Comparison of ENCODE assay signal across 1 cellular context in the genomic region with DNA sequence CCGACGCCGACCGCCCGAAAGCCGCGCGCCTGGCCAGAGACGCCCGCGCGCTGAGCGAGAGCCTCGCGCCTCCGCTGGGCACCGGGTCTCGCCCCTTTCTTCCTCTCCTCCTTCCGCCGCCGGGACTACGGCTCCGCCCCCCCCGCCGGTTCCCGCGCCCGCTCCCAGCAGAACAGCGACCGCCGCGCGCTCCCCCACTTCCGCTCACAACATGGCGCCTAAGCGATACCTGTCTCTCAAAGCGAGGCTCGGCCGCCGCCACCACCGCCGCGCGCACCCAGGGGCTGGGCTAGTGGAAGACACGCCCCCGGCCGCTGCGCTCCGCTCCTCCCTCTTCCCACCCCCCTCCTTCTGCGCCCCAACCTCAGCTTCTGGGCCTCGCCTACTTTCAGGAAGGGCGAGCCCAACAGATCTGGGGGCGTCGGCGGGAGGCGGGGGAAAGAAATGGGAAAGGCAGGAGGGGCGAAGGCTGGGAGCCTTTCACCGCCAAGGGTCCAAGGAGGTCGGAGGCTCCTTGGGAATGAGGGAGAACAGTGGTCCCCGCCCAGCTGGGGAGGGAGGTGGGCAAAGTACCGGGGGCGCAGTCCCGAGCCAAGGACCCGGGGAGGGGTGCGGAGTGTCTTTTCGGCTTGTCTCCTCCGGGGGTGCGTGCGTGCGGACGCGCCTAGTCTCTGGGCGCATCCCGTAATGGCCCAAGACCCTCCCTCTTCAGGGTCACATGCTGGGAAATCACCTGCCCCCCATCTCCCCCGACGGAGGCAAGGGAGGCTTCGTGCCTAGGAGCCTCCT.
TF ChIP-seq lines count a peak whose summit lies in the region.

A gene (minus strand): TSS at position 100 of the 789 bp plus-strand sequence. CDS start 277 bp downstream, outside the sequence.

TF ChIP-seq in K562, 482 proteins besides CTCF, POLR2A, EP300 and RAD21 (continued from another document):
- TF ChIP-seq, protein P1, sequence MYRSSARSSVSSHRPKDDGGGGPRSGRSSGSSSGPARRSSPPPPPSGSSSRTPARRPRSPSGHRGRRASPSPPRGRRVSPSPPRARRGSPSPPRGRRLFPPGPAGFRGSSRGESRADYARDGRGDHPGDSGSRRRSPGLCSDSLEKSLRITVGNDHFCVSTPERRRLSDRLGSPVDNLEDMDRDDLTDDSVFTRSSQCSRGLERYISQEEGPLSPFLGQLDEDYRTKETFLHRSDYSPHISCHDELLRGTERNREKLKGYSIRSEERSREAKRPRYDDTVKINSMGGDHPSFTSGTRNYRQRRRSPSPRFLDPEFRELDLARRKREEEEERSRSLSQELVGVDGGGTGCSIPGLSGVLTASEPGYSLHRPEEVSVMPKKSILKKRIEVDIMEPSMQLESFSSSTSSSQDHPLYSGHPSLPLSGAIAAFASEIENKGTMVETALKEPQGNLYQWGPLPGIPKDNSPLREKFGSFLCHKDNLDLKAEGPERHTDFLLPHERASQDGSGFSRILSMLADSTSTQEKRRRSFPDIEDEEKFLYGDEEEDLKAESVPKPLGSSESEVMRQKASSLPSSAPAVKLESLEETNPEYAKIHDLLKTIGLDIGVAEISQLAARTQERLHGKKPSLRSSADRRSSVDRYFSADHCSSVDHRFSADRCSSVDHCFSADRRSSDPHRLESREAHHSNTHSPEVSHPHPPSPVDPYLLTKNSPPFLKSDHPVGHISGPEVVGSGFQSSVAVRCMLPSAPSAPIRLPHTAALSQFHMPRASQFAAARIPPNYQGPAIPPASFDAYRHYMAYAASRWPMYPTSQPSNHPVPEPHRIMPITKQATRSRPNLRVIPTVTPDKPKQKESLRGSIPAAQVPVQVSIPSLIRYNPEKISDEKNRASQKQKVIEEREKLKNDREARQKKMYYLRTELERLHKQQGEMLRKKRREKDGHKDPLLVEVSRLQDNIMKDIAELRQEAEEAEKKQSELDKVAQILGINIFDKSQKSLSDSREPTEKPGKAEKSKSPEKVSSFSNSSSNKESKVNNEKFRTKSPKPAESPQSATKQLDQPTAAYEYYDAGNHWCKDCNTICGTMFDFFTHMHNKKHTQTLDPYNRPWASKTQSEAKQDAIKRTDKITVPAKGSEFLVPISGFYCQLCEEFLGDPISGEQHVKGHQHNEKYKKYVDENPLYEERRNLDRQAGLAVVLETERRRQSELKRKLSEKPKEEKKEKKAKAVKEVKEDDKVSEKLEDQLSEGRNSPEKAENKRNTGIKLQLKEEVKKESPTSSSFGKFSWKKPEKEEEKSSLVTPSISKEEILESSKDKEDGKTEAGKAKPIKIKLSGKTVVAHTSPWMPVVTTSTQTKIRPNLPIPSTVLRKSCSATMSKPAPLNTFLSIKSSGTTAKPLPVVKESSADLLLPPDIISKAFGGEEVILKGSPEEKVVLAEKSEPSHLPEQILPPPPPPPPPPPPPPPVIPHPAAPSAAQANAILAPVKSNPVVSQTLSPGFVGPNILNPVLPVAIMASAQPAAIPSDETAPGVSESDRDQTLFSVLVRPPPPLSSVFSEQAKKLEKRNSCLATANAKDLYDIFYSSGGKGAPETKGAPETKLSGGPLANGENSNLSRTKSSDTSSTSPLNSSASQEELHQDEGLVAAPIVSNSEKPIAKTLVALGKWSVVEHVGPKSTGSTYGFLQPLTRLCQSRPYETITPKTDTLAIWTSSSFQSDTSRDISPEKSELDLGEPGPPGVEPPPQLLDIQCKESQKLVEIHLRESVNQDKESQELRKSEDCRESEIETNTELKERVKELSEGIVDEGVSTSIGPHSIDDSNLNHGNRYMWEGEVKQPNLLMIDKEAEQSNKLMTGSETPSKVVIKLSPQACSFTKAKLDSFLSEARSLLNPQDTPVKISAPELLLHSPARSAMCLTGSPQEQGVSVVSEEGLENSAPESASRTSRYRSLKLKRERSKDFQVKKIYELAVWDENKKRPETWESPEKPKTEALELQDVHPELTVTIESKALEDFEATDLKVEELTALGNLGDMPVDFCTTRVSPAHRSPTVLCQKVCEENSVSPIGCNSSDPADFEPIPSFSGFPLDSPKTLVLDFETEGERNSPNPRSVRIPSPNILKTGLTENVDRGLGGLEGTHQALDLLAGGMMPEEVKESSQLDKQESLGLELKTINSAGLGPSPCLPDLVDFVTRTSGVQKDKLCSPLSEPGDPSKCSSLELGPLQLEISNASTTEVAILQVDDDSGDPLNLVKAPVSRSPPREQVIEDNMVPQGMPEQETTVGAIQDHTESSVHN (IDR thresholded peaks at IDR 0.05; ENCODE audit: borderline replicate concordance in 1 of 2, low read depth in 1 of 2) = no peak
- TF ChIP-seq ERF (CRISPR knock-in tag; IDR thresholded peaks at IDR 0.05) = no peak
- no peak for TF ChIP-seq ZC3H4 (CRISPR knock-in tag; IDR thresholded peaks at IDR 0.05; ENCODE audit: borderline replicate concordance)
- TF ChIP-seq, protein P2, sequence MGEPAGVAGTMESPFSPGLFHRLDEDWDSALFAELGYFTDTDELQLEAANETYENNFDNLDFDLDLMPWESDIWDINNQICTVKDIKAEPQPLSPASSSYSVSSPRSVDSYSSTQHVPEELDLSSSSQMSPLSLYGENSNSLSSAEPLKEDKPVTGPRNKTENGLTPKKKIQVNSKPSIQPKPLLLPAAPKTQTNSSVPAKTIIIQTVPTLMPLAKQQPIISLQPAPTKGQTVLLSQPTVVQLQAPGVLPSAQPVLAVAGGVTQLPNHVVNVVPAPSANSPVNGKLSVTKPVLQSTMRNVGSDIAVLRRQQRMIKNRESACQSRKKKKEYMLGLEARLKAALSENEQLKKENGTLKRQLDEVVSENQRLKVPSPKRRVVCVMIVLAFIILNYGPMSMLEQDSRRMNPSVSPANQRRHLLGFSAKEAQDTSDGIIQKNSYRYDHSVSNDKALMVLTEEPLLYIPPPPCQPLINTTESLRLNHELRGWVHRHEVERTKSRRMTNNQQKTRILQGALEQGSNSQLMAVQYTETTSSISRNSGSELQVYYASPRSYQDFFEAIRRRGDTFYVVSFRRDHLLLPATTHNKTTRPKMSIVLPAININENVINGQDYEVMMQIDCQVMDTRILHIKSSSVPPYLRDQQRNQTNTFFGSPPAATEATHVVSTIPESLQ (CRISPR knock-in tag; IDR thresholded peaks at IDR 0.05) = no peak
- TF ChIP-seq MYC (IDR thresholded peaks at IDR 0.05; ENCODE audit: low read depth, low read length) = peak; percentile 48; the same call in 1 of the 2 replicates
- TF ChIP-seq MYC (CRISPR knock-in tag; IDR thresholded peaks at IDR 0.05; ENCODE audit: borderline replicate concordance, low read depth) = no peak
- TF ChIP-seq, protein P3, sequence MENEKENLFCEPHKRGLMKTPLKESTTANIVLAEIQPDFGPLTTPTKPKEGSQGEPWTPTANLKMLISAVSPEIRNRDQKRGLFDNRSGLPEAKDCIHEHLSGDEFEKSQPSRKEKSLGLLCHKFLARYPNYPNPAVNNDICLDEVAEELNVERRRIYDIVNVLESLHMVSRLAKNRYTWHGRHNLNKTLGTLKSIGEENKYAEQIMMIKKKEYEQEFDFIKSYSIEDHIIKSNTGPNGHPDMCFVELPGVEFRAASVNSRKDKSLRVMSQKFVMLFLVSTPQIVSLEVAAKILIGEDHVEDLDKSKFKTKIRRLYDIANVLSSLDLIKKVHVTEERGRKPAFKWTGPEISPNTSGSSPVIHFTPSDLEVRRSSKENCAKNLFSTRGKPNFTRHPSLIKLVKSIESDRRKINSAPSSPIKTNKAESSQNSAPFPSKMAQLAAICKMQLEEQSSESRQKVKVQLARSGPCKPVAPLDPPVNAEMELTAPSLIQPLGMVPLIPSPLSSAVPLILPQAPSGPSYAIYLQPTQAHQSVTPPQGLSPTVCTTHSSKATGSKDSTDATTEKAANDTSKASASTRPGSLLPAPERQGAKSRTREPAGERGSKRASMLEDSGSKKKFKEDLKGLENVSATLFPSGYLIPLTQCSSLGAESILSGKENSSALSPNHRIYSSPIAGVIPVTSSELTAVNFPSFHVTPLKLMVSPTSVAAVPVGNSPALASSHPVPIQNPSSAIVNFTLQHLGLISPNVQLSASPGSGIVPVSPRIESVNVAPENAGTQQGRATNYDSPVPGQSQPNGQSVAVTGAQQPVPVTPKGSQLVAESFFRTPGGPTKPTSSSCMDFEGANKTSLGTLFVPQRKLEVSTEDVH (IDR thresholded peaks at IDR 0.05; ENCODE audit: low read depth, partially characterized antibody) = peak; percentile 92
- no peak for TF ChIP-seq ZBTB1 (CRISPR knock-in tag; IDR thresholded peaks at IDR 0.05; ENCODE audit: borderline replicate concordance, low read depth)
- no peak for TF ChIP-seq DIDO1 (tag; IDR thresholded peaks at IDR 0.05; ENCODE audit: low read depth)
- TF ChIP-seq HDAC8 (tag; IDR thresholded peaks at IDR 0.05) = no peak
- TF ChIP-seq SMARCB1 (IDR thresholded peaks at IDR 0.05; ENCODE audit: insufficient read length, low read depth) = no peak
- TF ChIP-seq, protein P4, sequence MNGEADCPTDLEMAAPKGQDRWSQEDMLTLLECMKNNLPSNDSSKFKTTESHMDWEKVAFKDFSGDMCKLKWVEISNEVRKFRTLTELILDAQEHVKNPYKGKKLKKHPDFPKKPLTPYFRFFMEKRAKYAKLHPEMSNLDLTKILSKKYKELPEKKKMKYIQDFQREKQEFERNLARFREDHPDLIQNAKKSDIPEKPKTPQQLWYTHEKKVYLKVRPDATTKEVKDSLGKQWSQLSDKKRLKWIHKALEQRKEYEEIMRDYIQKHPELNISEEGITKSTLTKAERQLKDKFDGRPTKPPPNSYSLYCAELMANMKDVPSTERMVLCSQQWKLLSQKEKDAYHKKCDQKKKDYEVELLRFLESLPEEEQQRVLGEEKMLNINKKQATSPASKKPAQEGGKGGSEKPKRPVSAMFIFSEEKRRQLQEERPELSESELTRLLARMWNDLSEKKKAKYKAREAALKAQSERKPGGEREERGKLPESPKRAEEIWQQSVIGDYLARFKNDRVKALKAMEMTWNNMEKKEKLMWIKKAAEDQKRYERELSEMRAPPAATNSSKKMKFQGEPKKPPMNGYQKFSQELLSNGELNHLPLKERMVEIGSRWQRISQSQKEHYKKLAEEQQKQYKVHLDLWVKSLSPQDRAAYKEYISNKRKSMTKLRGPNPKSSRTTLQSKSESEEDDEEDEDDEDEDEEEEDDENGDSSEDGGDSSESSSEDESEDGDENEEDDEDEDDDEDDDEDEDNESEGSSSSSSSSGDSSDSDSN (IDR thresholded peaks at IDR 0.05; ENCODE audit: borderline replicate concordance in 1 of 2, low read depth in 2 of 2, low read length in 2 of 2) = no peak
- TF ChIP-seq CCAR2 (IDR thresholded peaks at IDR 0.05; ENCODE audit: low read depth, low read length) = no peak
- no peak for TF ChIP-seq TOE1 (IDR thresholded peaks at IDR 0.05; ENCODE audit: borderline replicate concordance)
- TF ChIP-seq TOE1 (CRISPR knock-in tag; IDR thresholded peaks at IDR 0.05; ENCODE audit: borderline replicate concordance, low read depth) = no peak
- peak; percentile 53; the same call in 1 of the 2 replicates for TF ChIP-seq SUPT5H (IDR thresholded peaks at IDR 0.05)
- no peak for TF ChIP-seq MED1 (CRISPR knock-in tag; IDR thresholded peaks at IDR 0.05; ENCODE audit: borderline replicate concordance)
- TF ChIP-seq, protein P5, sequence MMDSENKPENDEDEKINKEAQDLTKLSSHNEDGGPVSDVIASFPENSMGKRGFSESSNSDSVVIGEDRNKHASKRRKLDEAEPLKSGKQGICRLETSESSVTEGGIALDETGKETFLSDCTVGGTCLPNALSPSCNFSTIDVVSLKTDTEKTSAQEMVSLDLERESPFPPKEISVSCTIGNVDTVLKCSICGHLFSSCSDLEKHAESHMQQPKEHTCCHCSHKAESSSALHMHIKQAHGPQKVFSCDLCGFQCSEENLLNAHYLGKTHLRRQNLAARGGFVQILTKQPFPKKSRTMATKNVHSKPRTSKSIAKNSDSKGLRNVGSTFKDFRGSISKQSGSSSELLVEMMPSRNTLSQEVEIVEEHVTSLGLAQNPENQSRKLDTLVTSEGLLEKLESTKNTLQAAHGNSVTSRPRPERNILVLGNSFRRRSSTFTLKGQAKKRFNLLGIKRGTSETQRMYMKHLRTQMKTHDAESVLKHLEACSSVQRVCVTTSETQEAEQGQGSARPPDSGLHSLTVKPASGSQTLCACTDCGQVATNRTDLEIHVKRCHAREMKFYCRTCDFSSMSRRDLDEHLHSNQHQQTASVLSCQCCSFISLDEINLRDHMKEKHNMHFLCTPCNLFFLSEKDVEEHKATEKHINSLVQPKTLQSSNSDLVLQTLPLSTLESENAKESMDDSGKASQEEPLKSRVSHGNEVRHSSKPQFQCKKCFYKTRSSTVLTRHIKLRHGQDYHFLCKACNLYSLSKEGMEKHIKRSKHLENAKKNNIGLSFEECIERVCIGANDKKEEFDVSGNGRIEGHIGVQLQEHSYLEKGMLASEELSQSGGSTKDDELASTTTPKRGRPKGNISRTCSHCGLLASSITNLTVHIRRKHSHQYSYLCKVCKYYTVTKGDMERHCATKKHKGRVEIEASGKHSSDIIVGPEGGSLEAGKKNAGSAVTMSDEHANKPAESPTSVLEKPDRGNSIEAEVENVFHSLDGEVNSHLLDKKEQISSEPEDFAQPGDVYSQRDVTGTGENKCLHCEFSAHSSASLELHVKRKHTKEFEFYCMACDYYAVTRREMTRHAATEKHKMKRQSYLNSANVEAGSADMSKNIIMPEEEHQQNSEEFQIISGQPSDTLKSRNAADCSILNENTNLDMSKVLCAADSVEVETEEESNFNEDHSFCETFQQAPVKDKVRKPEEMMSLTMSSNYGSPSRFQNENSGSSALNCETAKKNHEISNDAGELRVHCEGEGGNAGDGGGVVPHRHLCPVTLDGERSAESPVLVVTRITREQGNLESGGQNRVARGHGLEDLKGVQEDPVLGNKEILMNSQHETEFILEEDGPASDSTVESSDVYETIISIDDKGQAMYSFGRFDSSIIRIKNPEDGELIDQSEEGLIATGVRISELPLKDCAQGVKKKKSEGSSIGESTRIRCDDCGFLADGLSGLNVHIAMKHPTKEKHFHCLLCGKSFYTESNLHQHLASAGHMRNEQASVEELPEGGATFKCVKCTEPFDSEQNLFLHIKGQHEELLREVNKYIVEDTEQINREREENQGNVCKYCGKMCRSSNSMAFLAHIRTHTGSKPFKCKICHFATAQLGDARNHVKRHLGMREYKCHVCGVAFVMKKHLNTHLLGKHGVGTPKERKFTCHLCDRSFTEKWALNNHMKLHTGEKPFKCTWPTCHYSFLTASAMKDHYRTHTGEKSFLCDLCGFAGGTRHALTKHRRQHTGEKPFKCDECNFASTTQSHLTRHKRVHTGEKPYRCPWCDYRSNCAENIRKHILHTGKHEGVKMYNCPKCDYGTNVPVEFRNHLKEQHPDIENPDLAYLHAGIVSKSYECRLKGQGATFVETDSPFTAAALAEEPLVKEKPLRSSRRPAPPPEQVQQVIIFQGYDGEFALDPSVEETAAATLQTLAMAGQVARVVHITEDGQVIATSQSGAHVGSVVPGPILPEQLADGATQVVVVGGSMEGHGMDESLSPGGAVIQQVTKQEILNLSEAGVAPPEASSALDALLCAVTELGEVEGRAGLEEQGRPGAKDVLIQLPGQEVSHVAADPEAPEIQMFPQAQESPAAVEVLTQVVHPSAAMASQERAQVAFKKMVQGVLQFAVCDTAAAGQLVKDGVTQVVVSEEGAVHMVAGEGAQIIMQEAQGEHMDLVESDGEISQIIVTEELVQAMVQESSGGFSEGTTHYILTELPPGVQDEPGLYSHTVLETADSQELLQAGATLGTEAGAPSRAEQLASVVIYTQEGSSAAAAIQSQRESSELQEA (IDR thresholded peaks at IDR 0.05; ENCODE audit: low read depth) = no peak
- no peak for TF ChIP-seq KHSRP (IDR thresholded peaks at IDR 0.05)
- TF ChIP-seq ZKSCAN8 (CRISPR knock-in tag; IDR thresholded peaks at IDR 0.05) = no peak
- TF ChIP-seq ZNF263 (CRISPR knock-in tag; IDR thresholded peaks at IDR 0.05; ENCODE audit: borderline replicate concordance) = peak; percentile 39; the same call in 1 of the 2 replicates
